ENCODE assay signal across 20 cellular contexts in the genomic region with DNA sequence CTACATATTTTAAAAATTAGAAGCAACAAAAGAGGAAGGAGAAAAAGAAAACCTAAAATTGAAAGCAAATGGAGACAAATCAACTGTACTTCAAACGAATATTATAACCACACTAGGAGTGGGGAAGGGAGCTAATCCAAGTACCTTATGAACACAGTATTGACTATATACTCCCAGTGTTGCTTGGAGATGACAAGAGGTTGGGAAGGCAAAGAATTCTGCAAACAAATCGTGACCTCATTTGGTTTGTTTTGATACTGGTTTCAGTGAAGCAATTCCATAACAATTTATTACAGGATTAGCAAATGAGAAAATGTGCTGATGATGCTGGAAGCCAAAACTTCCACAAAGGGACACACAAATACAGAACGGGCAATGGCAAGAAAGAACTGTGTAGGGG.
DNase-seq lines count a peak whose midpoint lies in the region; ATAC-seq and FAIRE-seq lines count a peak whose summit lies in the region.
"Had no signal": no experiment of that assay in that cellular context is flagged by ENCODE, and none has a peak within 500 bp of the region (broad histone marks: within the 10 kb centered on the region; RNA-seq: fewer than 3 reads in every experiment).

No MANE protein-coding gene starts in this region.

- ATAC-seq in HG03520 (IDR thresholded peaks at IDR 0.05; ENCODE audit: unreplicated experiment) (no peak), HG03025 (IDR thresholded peaks at IDR 0.05; ENCODE audit: low FRiP score, unreplicated experiment) (no peak)
- ATAC-seq: activated T-cell treated with anti-CD3 and anti-CD28 coated beads, Interleukin-2, amount 50 U/mL, for 4 hours; stimulated activated naive CD8-positive, alpha-beta T cell treated with anti-CD3 and anti-CD28 coated beads, Interleukin-15, Interleukin-2, amounts not matched to agents 100 U/mL and 50 U/mL, for 24 hours had no signal

- DNase-seq in GM04503 (ENCODE audit: low read depth) (peak; percentile 71), amniotic epithelial cell (ENCODE audit: low read depth) (peak; percentile 27), fibroblast of peridontal ligament (ENCODE audit: extremely low read depth) (peak; percentile 67), renal cortical epithelial cell (ENCODE audit: low read depth) (peak; percentile 53), urothelium cell line (ENCODE audit: low spot score) (no peak)
- DNase-seq: activated B cell treated with CpG ODN at 0.5 μM for 24 hours; activated CD4-positive, alpha-beta T cell treated with anti-CD3 and anti-CD28 coated beads, Interleukin-2, amount 10 ng/mL, durations not matched to agents 7 days and 5 days; activated T-cell treated with anti-CD3 and anti-CD28 coated beads, Interleukin-2, amount 50 U/mL, for 4 hours; cerebellar nuclear complex; HCEC 1CT; left ventricle myocardium inferior; NCI-H1048; NCI-H1694; NCI-H526; stimulated activated CD4-positive, alpha-beta T cell treated with anti-CD3 and anti-CD28 coated beads, Interleukin-1b, Interleukin-23, amount 100 ng/mL, for 48 hours; stimulated activated naive CD8-positive, alpha-beta T cell treated with anti-CD3 and anti-CD28 coated beads, Interleukin-15, Interleukin-2, amounts not matched to agents 100 U/mL and 50 U/mL, for 24 hours had no signal

- no peak for FAIRE-seq in urothelium cell line (lab: Jason Lieb, UNC)
- FAIRE-seq: endothelial cell of umbilical vein, G401.6 had no signal
